Comparison of ENCODE assay signal across 8 cellular contexts in genomic region chr3:170809021-170809974, GRCh38.
DNase-seq lines count a peak whose midpoint lies in the region; ATAC-seq and TF ChIP-seq lines count a peak whose summit lies in the region.

No MANE protein-coding gene starts in this region.

- no peaks in the 10 kb centered on the region for H3K9me3 ChIP-seq in trophoblast cell (ENCODE audit: insufficient read depth, low read depth, low read length)

- H3K79me2 ChIP-seq in trophoblast cell (ENCODE audit: control insufficient read depth, insufficient read depth, low read length, poor library complexity) = no peaks in the 10 kb centered on the region

- no peaks in the 10 kb centered on the region for H3K36me3 ChIP-seq in trophoblast cell (ENCODE audit: control insufficient read depth in 1 of 2, insufficient read depth in 2 of 2, low read length in 2 of 2)

- no peak overlapping the region for H2AFZ ChIP-seq in trophoblast cell (ENCODE audit: insufficient read depth, low read length, poor library complexity)

- H3K79me1 ChIP-seq in trophoblast cell (ENCODE audit: low read length) = no peaks in the 10 kb centered on the region

- DNase-seq in stimulated activated CD4-positive, alpha-beta T cell treated with anti-CD3 and anti-CD28 coated beads, Interleukin-15, amount 100 ng/mL, for 24 hours = peak; percentile 18
- no peak for DNase-seq in stimulated activated CD4-positive, alpha-beta T cell treated with anti-CD3 and anti-CD28 coated beads, Interleukin-4, amount 100 ng/mL, for 24 hours
- DNase-seq in NCI-H1694 (lab: John Stamatoyannopoulos, UW) (peak; percentile 64), SW 1271 (lab: John Stamatoyannopoulos, UW) (peak; percentile 22 to 70), foreskin keratinocyte (peak; percentile 85 to 94), trophoblast cell (peak; percentile 20 to 64)

- H3K4ac ChIP-seq in trophoblast cell (ENCODE audit: low read depth, low read length) = no peak overlapping the region

- H3K27me3 ChIP-seq in foreskin keratinocyte (no peaks in the 10 kb centered on the region), trophoblast cell (ENCODE audit: insufficient read depth, low read length) (no peaks in the 10 kb centered on the region)

- peak overlapping the region; percentile 16 for H3K27ac ChIP-seq in foreskin keratinocyte
- no peak overlapping the region for H3K27ac ChIP-seq in trophoblast cell (ENCODE audit: low read depth, low read length)

- ATAC-seq in foreskin keratinocyte = peak; percentile 83
- ATAC-seq in HG03095 (IDR thresholded peaks at IDR 0.05; ENCODE audit: unreplicated experiment) = no peak
- ATAC-seq in HG03439 (IDR thresholded peaks at IDR 0.05; ENCODE audit: unreplicated experiment) = no peak

- H2BK120ac ChIP-seq in trophoblast cell (ENCODE audit: insufficient read depth, low read length, poor library complexity) = no peak overlapping the region

- no peak overlapping the region for H3K18ac ChIP-seq in trophoblast cell (ENCODE audit: low read length)

- no peak overlapping the region for H4K12ac ChIP-seq in trophoblast cell (ENCODE audit: low read depth, low read length)

- H3K4me2 ChIP-seq in trophoblast cell (ENCODE audit: low read length) = no peak overlapping the region

- H3K4me1 ChIP-seq in foreskin keratinocyte (peaks cover 36% of the 10 kb centered on the region), trophoblast cell (ENCODE audit: control insufficient read depth in 1 of 2, insufficient read depth in 2 of 2, low read length in 2 of 2) (peaks cover 0 to 3% of the 10 kb centered on the region in 2 experiments)

- H4K8ac ChIP-seq in trophoblast cell (ENCODE audit: low read depth, low read length) = no peak overlapping the region

- H3K4me3 ChIP-seq in trophoblast cell (ENCODE audit: low read depth, low read length) = no peak overlapping the region

- TF ChIP-seq CTCF in foreskin keratinocyte (conservative IDR thresholded peaks at IDR 0.05) = peak; percentile 89

- no peak overlapping the region for H2BK12ac ChIP-seq in trophoblast cell (ENCODE audit: low read length)

- no CpG with 5 or more reads among the region's 14 CpGs for WGBS in trophoblast cell (ENCODE audit: extremely low coverage, insufficient coverage, insufficient read length)

- no peak overlapping the region for H2BK5ac ChIP-seq in trophoblast cell (ENCODE audit: low read depth, low read length, poor library complexity)

- H3K23ac ChIP-seq in trophoblast cell (ENCODE audit: low read length) = no peak overlapping the region

- H4K91ac ChIP-seq in trophoblast cell (ENCODE audit: low read depth, low read length) = no peak overlapping the region

- H3K9ac ChIP-seq in trophoblast cell (ENCODE audit: low read length) = no peak overlapping the region

- no peak overlapping the region for H2AK5ac ChIP-seq in trophoblast cell (ENCODE audit: low read length)

- no peak overlapping the region for H3K14ac ChIP-seq in trophoblast cell (ENCODE audit: low read length)
